ENCODE assay signal across 8 cellular contexts in genomic region chr3:29283297-29283681, GRCh38. TPM values are rescaled to one million over a fixed set of nuclear protein-coding genes. Genes with fewer than 3 reads are reported as not detected.
DNase-seq lines count a peak whose midpoint lies in the region; ATAC-seq, FAIRE-seq and TF ChIP-seq lines count a peak whose summit lies in the region.

No MANE protein-coding gene starts in this region.

- ATAC-seq in psoas muscle (no peak), HG03354 (IDR thresholded peaks at IDR 0.05; ENCODE audit: poor library complexity, severe bottlenecking, unreplicated experiment) (no peak)

- dilution Hi-C loops in endothelial cell of umbilical vein (cut with MboI; ENCODE audit: extremely low pct_ligation_motif_present, low sequenced_read_pairs), result no loop called here

- intact Hi-C loops in endothelial cell of umbilical vein (cut with micrococcal nuclease) (loop anchor here (5.0 to 10.0 kb wide), 3 partner anchors 81 to 1472 kb away; no protein-coding TSS in a partner anchor), psoas muscle (cut with DNase I) (loop anchor here (1.0 to 10.0 kb wide), 7 partner anchors 49 to 482 kb away; no protein-coding TSS in a partner anchor)

- H3K9ac ChIP-seq in ES-I3 (ENCODE audit: low read depth, low read length) (peak overlapping the region; percentile 64; the same call in 1 of the 2 replicates), endothelial cell of umbilical vein (replicated peaks; ENCODE audit: extremely low read depth, insufficient read depth, low read length) (peak overlapping the region; percentile 98)

- FAIRE-seq in RCC 7860 (lab: Jason Lieb, UNC) (no peak), endothelial cell of umbilical vein (lab: Jason Lieb, UNC) (no peak)

- CTCF ChIA-PET in endothelial cell of umbilical vein (lab: Charles Lee), result interaction anchor here (0.9 to 1.5 kb wide), 6 partner anchors 41 to 616 kb away, joined by 3 to 7 read pairs (median 5); no protein-coding TSS in a partner anchor

- BruUV-seq in endothelial cell of umbilical vein (replicated peaks; lab: Mats Ljungman, UMichigan), result no TSS peak

- no peaks in the 10 kb centered on the region for H3K9me1 ChIP-seq in endothelial cell of umbilical vein (replicated peaks; ENCODE audit: control insufficient read depth, extremely low read depth, insufficient read depth, low read length)

- H3K27ac ChIP-seq in endothelial cell of umbilical vein (ENCODE audit: insufficient read depth, low read depth, low read length), result peak overlapping the region; percentile 97
- H3K27ac ChIP-seq in psoas muscle, result peak overlapping the region; percentile 93

- H3K4me1 ChIP-seq in ES-I3 (ENCODE audit: insufficient read depth, low read length) (peaks cover 19% of the 10 kb centered on the region; the same call in 1 of the 2 replicates), endothelial cell of umbilical vein (ENCODE audit: control insufficient read depth, extremely low read depth, insufficient read depth, low read length) (peaks cover 46% of the 10 kb centered on the region), psoas muscle (peaks cover 21% of the 10 kb centered on the region)

- DNase-seq in RCC 7860 (ENCODE audit: low spot score) (peak; percentile 8), endothelial cell of umbilical vein (ENCODE audit: low read depth, low spot score) (no peak), psoas muscle (no peak), SW480 (ENCODE audit: low spot score) (no peak)
- DNase-seq in stimulated activated naive CD4-positive, alpha-beta T cell treated with Interleukin-2 at 50 U/mL for 16 hours (lab: John Stamatoyannopoulos, UW), result no peak
- no peak for DNase-seq in activated naive CD4-positive, alpha-beta T cell treated with Interleukin-2 at 50 U/mL for 16 hours

- no peak for TF ChIP-seq POLR2A in endothelial cell of umbilical vein (IDR thresholded peaks at IDR 0.05; ENCODE audit: low read depth, low read length)

- H3K36me3 ChIP-seq in ES-I3 (ENCODE audit: insufficient read depth, low read length), result no peaks in the 10 kb centered on the region
- no peaks in the 10 kb centered on the region for H3K36me3 ChIP-seq in endothelial cell of umbilical vein (ENCODE audit: control insufficient read depth in 2 of 2, extremely low read depth in 1 of 2, insufficient read depth in 2 of 2, low read length in 2 of 2)
- H3K36me3 ChIP-seq in psoas muscle (ENCODE audit: insufficient read depth in 1 of 2, low read depth in 1 of 2), result no peaks in the 10 kb centered on the region

- H3K4me3 ChIP-seq in endothelial cell of umbilical vein (replicated peaks in 1 of 3; ENCODE audit: insufficient read depth in 1 of 3, low read depth in 1 of 3, low read length in 3 of 3) (peak overlapping the region; percentile 58 to 94 (median 77)), psoas muscle (peak overlapping the region; percentile 76)

- H3K79me2 ChIP-seq in endothelial cell of umbilical vein (ENCODE audit: control insufficient read depth, insufficient read depth, low read length), result peaks cover 63% of the 10 kb centered on the region

- H3K9me3 ChIP-seq in ES-I3 (ENCODE audit: control insufficient read depth, insufficient read depth, low read length) (no peaks in the 10 kb centered on the region), endothelial cell of umbilical vein (replicated peaks; ENCODE audit: control insufficient read depth, insufficient read depth, low read length) (no peaks in the 10 kb centered on the region), psoas muscle (no peaks in the 10 kb centered on the region)

- H4K20me1 ChIP-seq in endothelial cell of umbilical vein (replicated peaks; ENCODE audit: control insufficient read depth, extremely low read depth, insufficient read depth, low read length), result peaks cover 2% of the 10 kb centered on the region

- H3K27me3 ChIP-seq in endothelial cell of umbilical vein (ENCODE audit: control insufficient read depth in 2 of 2, insufficient read depth in 2 of 2, low read length in 2 of 2), result no peaks in the 10 kb centered on the region
- no peaks in the 10 kb centered on the region for H3K27me3 ChIP-seq in psoas muscle (ENCODE audit: insufficient read depth in 3 of 3, low read length in 2 of 3)

- H2AFZ ChIP-seq in endothelial cell of umbilical vein (ENCODE audit: low read depth, low read length), result peak overlapping the region; percentile 3

- no peak for TF ChIP-seq CTCF in endothelial cell of umbilical vein (IDR thresholded peaks at IDR 0.05; ENCODE audit: extremely low read depth in 1 of 2, insufficient read depth in 1 of 2, low read depth in 1 of 2, low read length in 2 of 2)
- no peak for TF ChIP-seq CTCF in psoas muscle (IDR thresholded peaks at IDR 0.05)

- H3K4me2 ChIP-seq in endothelial cell of umbilical vein (ENCODE audit: insufficient read depth, low read length), result peak overlapping the region; percentile 84

- WGBS in psoas muscle, 3 donors, result 4 to 11% (median 6%) methylated on average over 3 of the region's 3 CpGs

- POLR2A ChIA-PET in endothelial cell of umbilical vein (lab: Charles Lee), result interaction anchor here (0.8 kb wide), 1 partner anchor 41 kb away, joined by 4 read pairs; no protein-coding TSS in a partner anchor

TF ChIP-seq in endothelial cell of umbilical vein, 7 proteins besides CTCF, POLR2A, EP300 and RAD21:
- TF ChIP-seq MAX (IDR thresholded peaks at IDR 0.05; ENCODE audit: insufficient read depth, insufficient read length) (no peak), EZH2 (IDR thresholded peaks at IDR 0.05; ENCODE audit: borderline replicate concordance, low read depth, low read length, severe bottlenecking) (no peak), POLR2AphosphoS5 (IDR thresholded peaks at IDR 0.05; ENCODE audit: insufficient read depth, low read depth, low read length) (no peak), JUN (IDR thresholded peaks at IDR 0.05; ENCODE audit: borderline replicate concordance, insufficient read depth, insufficient read length, low read depth) (no peak), MYC (IDR thresholded peaks at IDR 0.05; ENCODE audit: low read depth, low read length) (no peak), FOS (IDR thresholded peaks at IDR 0.05; ENCODE audit: borderline replicate concordance, insufficient read depth, low read length) (no peak), GATA2 (IDR thresholded peaks at IDR 0.05; ENCODE audit: insufficient read depth, insufficient read length, low read depth, low read length) (no peak)

RNA-seq across cellular contexts. Expression of gene RBMS3, which starts 2.4 kb away (rescaled TPM):
- total RNA-seq in endothelial cell of umbilical vein (37.3 and 42.3 TPM in 2 replicates), psoas muscle (10 to 100 TPM; 23.5 to 34.5 (median 29.7) TPM)
- polyA plus RNA-seq in endothelial cell of umbilical vein (13.6 and 16.3 TPM in 2 replicates), psoas muscle (1 to 10 TPM; 3.8 to 5.3 (median 4.3) TPM)
- 11.4 and 11.9 TPM in 2 replicates for polyA plus RNA-seq in endothelial cell of umbilical vein (2011; cell fraction: cytosol; rRNA removed)
- polyA plus RNA-seq in endothelial cell of umbilical vein (2011; cell fraction: nucleus; rRNA removed), result 42.3 and 46.1 TPM in 2 replicates
- 8.2 and 10.2 TPM in 2 replicates for polyA plus RNA-seq in endothelial cell of umbilical vein (2012)
- polyA minus RNA-seq in endothelial cell of umbilical vein, result 95.1 and 103 TPM in 2 replicates
- 7.3 TPM for polyA minus RNA-seq in endothelial cell of umbilical vein (2011; cell fraction: cytosol; rRNA and poly(A)+ RNA removed)
- polyA minus RNA-seq in endothelial cell of umbilical vein (2011; cell fraction: nucleus; rRNA and poly(A)+ RNA removed), result 142 and 159 TPM in 2 replicates
